ENCODE assay signal across 1 cellular context in the genomic region with DNA sequence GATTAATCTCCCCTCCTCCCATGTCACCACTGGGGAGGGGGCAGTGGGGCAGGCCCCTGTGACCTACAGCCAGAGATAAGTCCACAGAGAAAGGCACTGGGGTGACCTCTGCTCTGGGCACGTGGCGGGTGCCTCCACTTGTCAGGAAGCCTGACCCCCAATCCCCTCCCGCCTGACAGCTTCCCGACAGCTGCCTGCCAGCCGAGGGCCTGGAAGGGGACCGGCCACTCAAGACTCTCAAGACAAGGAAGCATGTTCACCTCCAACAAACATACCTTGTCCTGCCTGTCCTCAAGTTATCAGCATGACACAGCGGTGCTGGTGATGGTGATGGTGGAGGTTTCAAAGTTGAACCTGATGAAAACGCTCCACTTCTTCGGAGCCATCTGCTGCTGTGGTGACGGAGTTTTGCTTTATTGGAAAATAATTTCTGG.
TF ChIP-seq lines count a peak whose summit lies in the region.

No MANE protein-coding gene starts in this region.

TF ChIP-seq in K562, 482 proteins besides CTCF, POLR2A, EP300 and RAD21 (continues in another document):
- TF ChIP-seq, protein P1, sequence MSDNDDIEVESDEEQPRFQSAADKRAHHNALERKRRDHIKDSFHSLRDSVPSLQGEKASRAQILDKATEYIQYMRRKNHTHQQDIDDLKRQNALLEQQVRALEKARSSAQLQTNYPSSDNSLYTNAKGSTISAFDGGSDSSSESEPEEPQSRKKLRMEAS (CRISPR knock-in tag; IDR thresholded peaks at IDR 0.05) = peak; percentile 55
- TF ChIP-seq ZNF175 (CRISPR knock-in tag; IDR thresholded peaks at IDR 0.05; ENCODE audit: low read depth) = no peak
- no peak for TF ChIP-seq STAT5A (IDR thresholded peaks at IDR 0.05; ENCODE audit: borderline replicate concordance, low read length)
- TF ChIP-seq, protein P2, sequence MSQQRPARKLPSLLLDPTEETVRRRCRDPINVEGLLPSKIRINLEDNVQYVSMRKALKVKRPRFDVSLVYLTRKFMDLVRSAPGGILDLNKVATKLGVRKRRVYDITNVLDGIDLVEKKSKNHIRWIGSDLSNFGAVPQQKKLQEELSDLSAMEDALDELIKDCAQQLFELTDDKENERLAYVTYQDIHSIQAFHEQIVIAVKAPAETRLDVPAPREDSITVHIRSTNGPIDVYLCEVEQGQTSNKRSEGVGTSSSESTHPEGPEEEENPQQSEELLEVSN (IDR thresholded peaks at IDR 0.05; ENCODE audit: borderline replicate concordance in 1 of 2, extremely low read depth in 1 of 2, insufficient read depth in 1 of 2, insufficient read length in 1 of 2, low read depth in 1 of 2, low read length in 1 of 2, poor library complexity in 1 of 2, severe bottlenecking in 1 of 2) = peak; percentile 40 to 57
- 0 out of 2 replicates have a peak, but pooled peaks have one; percentile 29 for TF ChIP-seq MECOM (CRISPR knock-in tag; IDR thresholded peaks at IDR 0.05)
- no peak for TF ChIP-seq RFX5 (IDR thresholded peaks at IDR 0.05; ENCODE audit: low read depth, low read length)
- TF ChIP-seq, protein P3, sequence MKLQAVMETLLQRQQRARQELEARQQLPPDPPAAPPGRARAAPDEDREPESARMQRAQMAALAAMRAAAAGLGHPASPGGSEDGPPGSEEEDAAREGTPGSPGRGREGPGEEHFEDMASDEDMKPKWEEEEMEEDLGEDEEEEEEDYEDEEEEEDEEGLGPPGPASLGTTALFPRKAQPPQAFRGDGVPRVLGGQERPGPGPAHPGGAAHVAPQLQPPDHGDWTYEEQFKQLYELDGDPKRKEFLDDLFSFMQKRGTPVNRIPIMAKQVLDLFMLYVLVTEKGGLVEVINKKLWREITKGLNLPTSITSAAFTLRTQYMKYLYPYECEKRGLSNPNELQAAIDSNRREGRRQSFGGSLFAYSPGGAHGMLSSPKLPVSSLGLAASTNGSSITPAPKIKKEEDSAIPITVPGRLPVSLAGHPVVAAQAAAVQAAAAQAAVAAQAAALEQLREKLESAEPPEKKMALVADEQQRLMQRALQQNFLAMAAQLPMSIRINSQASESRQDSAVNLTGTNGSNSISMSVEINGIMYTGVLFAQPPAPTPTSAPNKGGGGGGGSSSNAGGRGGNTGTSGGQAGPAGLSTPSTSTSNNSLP (IDR thresholded peaks at IDR 0.05; ENCODE audit: borderline replicate concordance, low read depth, low read length) = no peak
- no peak for TF ChIP-seq ZNF589 (CRISPR knock-in tag; IDR thresholded peaks at IDR 0.05; ENCODE audit: low read depth)
- TF ChIP-seq STAG1 (CRISPR knock-in tag; IDR thresholded peaks at IDR 0.05; ENCODE audit: borderline replicate concordance) = no peak
- TF ChIP-seq RBM39 (optimal IDR thresholded peaks at IDR 0.05; ENCODE audit: low read depth, low read length) = no peak
- no peak for TF ChIP-seq ZNF408 (CRISPR knock-in tag; IDR thresholded peaks at IDR 0.05; ENCODE audit: low read depth)
- no peak for TF ChIP-seq POLR2G (IDR thresholded peaks at IDR 0.05; ENCODE audit: low read depth, low read length)
- TF ChIP-seq, protein P4, sequence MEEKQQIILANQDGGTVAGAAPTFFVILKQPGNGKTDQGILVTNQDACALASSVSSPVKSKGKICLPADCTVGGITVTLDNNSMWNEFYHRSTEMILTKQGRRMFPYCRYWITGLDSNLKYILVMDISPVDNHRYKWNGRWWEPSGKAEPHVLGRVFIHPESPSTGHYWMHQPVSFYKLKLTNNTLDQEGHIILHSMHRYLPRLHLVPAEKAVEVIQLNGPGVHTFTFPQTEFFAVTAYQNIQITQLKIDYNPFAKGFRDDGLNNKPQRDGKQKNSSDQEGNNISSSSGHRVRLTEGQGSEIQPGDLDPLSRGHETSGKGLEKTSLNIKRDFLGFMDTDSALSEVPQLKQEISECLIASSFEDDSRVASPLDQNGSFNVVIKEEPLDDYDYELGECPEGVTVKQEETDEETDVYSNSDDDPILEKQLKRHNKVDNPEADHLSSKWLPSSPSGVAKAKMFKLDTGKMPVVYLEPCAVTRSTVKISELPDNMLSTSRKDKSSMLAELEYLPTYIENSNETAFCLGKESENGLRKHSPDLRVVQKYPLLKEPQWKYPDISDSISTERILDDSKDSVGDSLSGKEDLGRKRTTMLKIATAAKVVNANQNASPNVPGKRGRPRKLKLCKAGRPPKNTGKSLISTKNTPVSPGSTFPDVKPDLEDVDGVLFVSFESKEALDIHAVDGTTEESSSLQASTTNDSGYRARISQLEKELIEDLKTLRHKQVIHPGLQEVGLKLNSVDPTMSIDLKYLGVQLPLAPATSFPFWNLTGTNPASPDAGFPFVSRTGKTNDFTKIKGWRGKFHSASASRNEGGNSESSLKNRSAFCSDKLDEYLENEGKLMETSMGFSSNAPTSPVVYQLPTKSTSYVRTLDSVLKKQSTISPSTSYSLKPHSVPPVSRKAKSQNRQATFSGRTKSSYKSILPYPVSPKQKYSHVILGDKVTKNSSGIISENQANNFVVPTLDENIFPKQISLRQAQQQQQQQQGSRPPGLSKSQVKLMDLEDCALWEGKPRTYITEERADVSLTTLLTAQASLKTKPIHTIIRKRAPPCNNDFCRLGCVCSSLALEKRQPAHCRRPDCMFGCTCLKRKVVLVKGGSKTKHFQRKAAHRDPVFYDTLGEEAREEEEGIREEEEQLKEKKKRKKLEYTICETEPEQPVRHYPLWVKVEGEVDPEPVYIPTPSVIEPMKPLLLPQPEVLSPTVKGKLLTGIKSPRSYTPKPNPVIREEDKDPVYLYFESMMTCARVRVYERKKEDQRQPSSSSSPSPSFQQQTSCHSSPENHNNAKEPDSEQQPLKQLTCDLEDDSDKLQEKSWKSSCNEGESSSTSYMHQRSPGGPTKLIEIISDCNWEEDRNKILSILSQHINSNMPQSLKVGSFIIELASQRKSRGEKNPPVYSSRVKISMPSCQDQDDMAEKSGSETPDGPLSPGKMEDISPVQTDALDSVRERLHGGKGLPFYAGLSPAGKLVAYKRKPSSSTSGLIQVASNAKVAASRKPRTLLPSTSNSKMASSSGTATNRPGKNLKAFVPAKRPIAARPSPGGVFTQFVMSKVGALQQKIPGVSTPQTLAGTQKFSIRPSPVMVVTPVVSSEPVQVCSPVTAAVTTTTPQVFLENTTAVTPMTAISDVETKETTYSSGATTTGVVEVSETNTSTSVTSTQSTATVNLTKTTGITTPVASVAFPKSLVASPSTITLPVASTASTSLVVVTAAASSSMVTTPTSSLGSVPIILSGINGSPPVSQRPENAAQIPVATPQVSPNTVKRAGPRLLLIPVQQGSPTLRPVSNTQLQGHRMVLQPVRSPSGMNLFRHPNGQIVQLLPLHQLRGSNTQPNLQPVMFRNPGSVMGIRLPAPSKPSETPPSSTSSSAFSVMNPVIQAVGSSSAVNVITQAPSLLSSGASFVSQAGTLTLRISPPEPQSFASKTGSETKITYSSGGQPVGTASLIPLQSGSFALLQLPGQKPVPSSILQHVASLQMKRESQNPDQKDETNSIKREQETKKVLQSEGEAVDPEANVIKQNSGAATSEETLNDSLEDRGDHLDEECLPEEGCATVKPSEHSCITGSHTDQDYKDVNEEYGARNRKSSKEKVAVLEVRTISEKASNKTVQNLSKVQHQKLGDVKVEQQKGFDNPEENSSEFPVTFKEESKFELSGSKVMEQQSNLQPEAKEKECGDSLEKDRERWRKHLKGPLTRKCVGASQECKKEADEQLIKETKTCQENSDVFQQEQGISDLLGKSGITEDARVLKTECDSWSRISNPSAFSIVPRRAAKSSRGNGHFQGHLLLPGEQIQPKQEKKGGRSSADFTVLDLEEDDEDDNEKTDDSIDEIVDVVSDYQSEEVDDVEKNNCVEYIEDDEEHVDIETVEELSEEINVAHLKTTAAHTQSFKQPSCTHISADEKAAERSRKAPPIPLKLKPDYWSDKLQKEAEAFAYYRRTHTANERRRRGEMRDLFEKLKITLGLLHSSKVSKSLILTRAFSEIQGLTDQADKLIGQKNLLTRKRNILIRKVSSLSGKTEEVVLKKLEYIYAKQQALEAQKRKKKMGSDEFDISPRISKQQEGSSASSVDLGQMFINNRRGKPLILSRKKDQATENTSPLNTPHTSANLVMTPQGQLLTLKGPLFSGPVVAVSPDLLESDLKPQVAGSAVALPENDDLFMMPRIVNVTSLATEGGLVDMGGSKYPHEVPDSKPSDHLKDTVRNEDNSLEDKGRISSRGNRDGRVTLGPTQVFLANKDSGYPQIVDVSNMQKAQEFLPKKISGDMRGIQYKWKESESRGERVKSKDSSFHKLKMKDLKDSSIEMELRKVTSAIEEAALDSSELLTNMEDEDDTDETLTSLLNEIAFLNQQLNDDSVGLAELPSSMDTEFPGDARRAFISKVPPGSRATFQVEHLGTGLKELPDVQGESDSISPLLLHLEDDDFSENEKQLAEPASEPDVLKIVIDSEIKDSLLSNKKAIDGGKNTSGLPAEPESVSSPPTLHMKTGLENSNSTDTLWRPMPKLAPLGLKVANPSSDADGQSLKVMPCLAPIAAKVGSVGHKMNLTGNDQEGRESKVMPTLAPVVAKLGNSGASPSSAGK (IDR thresholded peaks at IDR 0.05) = peak; percentile 89
- peak; percentile 63 for TF ChIP-seq EP400 (IDR thresholded peaks at IDR 0.05)
- no peak; the same call in 1 of the 2 replicates for TF ChIP-seq MAFG (tag; conservative IDR thresholded peaks at IDR 0.05)
- peak; percentile 31; the same call in 1 of the 2 replicates for TF ChIP-seq ZNF668 (CRISPR knock-in tag; IDR thresholded peaks at IDR 0.05)
- no peak for TF ChIP-seq ZBTB1 (CRISPR knock-in tag; IDR thresholded peaks at IDR 0.05; ENCODE audit: borderline replicate concordance, low read depth)
- TF ChIP-seq, protein P5, sequence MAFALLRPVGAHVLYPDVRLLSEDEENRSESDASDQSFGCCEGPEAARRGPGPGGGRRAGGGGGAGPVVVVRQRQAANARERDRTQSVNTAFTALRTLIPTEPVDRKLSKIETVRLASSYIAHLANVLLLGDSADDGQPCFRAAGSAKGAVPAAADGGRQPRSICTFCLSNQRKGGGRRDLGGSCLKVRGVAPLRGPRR (CRISPR knock-in tag; IDR thresholded peaks at IDR 0.05) = no peak
- peak; percentile 65 for TF ChIP-seq SMAD4 (CRISPR knock-in tag; conservative IDR thresholded peaks at IDR 0.05)
- no peak for TF ChIP-seq IFI16 (CRISPR knock-in tag; IDR thresholded peaks at IDR 0.05)
- no peak for TF ChIP-seq ZZZ3 (IDR thresholded peaks at IDR 0.05)
- TF ChIP-seq RAD51 (IDR thresholded peaks at IDR 0.05; ENCODE audit: borderline replicate concordance, low read depth) = peak; percentile 11; the same call in 1 of the 2 replicates
- TF ChIP-seq TAF15 (IDR thresholded peaks at IDR 0.05; ENCODE audit: low read depth, low read length) = no peak
- peak in 1 of 2 experiments; percentile 39; a peak in 1 of 4 replicates for TF ChIP-seq NONO (IDR thresholded peaks at IDR 0.05; ENCODE audit: low read depth in 2 of 2, low read length in 1 of 2)
- TF ChIP-seq CXXC5 (CRISPR knock-in tag; IDR thresholded peaks at IDR 0.05) = peak; percentile 52
- no peak for TF ChIP-seq KLF16 (IDR thresholded peaks at IDR 0.05)
- TF ChIP-seq, protein P6, sequence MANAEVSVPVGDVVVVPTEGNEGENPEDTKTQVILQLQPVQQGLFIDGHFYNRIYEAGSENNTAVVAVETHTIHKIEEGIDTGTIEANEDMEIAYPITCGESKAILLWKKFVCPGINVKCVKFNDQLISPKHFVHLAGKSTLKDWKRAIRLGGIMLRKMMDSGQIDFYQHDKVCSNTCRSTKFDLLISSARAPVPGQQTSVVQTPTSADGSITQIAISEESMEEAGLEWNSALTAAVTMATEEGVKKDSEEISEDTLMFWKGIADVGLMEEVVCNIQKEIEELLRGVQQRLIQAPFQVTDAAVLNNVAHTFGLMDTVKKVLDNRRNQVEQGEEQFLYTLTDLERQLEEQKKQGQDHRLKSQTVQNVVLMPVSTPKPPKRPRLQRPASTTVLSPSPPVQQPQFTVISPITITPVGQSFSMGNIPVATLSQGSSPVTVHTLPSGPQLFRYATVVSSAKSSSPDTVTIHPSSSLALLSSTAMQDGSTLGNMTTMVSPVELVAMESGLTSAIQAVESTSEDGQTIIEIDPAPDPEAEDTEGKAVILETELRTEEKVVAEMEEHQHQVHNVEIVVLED (CRISPR knock-in tag; IDR thresholded peaks at IDR 0.05) = no peak; the same call in 1 of the 2 replicates
- TF ChIP-seq SRSF7 (optimal IDR thresholded peaks at IDR 0.05; ENCODE audit: low read depth, low read length) = no peak
- no peak for TF ChIP-seq HDAC3 (IDR thresholded peaks at IDR 0.05; ENCODE audit: borderline replicate concordance, partially characterized antibody)
- 0 out of 2 replicates have a peak, but pooled peaks have one; percentile 24 for TF ChIP-seq KAT7 (CRISPR knock-in tag; IDR thresholded peaks at IDR 0.05; ENCODE audit: borderline replicate concordance)
